In the genomic region with DNA sequence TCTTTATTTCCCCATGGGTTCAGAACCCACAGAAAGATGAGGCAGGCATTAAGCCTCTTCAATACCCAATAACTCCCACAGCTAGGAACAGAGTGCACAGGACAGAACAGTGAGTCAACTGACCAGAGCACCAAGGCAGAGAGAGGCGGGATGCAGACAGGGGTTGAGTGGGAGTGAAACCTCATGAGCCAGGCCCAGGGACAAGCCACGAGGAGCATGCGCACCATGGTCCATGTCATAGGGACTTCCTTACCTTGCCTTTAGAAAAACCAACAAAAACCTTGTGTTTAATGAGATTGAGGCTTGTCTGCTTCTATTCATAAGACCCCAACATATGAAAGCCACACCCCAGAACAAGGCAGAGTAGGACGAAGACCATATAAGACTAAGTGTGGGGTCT, we compare ENCODE assay signal across 27 cellular contexts.
"Had no signal": no experiment of that assay in that cellular context is flagged by ENCODE, and none has a peak within 500 bp of the region (broad histone marks: within the 10 kb centered on the region; RNA-seq: fewer than 3 reads in every experiment).

No MANE protein-coding gene starts in this region.

- H3K9me3 ChIP-seq: colonic mucosa, esophagus squamous epithelium, gastrocnemius medialis, heart right ventricle, left lung, lower lobe of right lung had no signal

- DNase-seq: colonic mucosa; cortex of kidney; effector CD8-positive, alpha-beta T cell; effector memory CD8-positive, alpha-beta T cell; endodermal cell; erythroblast; esophagus squamous epithelium; foreskin fibroblast; foreskin melanocyte; gastrocnemius medialis; glutamatergic neuron; head of caudate nucleus; heart right ventricle; hippocampal formation; left cardiac atrium; left lung; left ventricle myocardium superior; lower lobe of right lung; mesenchymal stem cell; midbrain; naive thymus-derived CD4-positive, alpha-beta T cell had no signal

- H3K27ac Mint-ChIP-seq: dendritic cell treated with granulocyte-macrophage colony-stimulating factor and Interleukin-4, amounts not matched to agents 40 ng/mL and 50 ng/mL, for 4 days; effector memory CD8-positive, alpha-beta T cell; endodermal cell; naive thymus-derived CD4-positive, alpha-beta T cell had no signal

- H3K9me3 Mint-ChIP-seq: endodermal cell had no signal

- FAIRE-seq: endometrium, islet of Langerhans, keratinocyte had no signal

- H3K27me3 Mint-ChIP-seq: dendritic cell treated with granulocyte-macrophage colony-stimulating factor and Interleukin-4, amounts not matched to agents 40 ng/mL and 50 ng/mL, for 4 days; effector memory CD8-positive, alpha-beta T cell; naive thymus-derived CD4-positive, alpha-beta T cell had no signal

- H3K4me3 ChIP-seq: colonic mucosa, esophagus squamous epithelium, gastrocnemius medialis, heart right ventricle, left lung, lower lobe of right lung had no signal

- H3K36me3 Mint-ChIP-seq: naive thymus-derived CD4-positive, alpha-beta T cell had no signal

- H3K4me3 Mint-ChIP-seq: dendritic cell treated with granulocyte-macrophage colony-stimulating factor and Interleukin-4, amounts not matched to agents 40 ng/mL and 50 ng/mL, for 4 days; effector memory CD8-positive, alpha-beta T cell; endodermal cell; naive thymus-derived CD4-positive, alpha-beta T cell had no signal

- ATAC-seq: effector memory CD8-positive, alpha-beta T cell; esophagus mucosa; gastrocnemius medialis; heart right ventricle; left cardiac atrium; left lung; left ventricle myocardium superior; lower lobe of right lung; naive thymus-derived CD4-positive, alpha-beta T cell had no signal

- H3K4me1 ChIP-seq: colonic mucosa, esophagus squamous epithelium, gastrocnemius medialis, heart right ventricle, left lung, lower lobe of right lung had no signal

- H3K27ac ChIP-seq: colonic mucosa, epithelial cell of prostate, esophagus squamous epithelium, gastrocnemius medialis, heart right ventricle, left lung, lower lobe of right lung had no signal

- H3K36me3 ChIP-seq: colonic mucosa, esophagus squamous epithelium, gastrocnemius medialis, heart right ventricle, left lung, lower lobe of right lung had no signal

- H3K4me1 Mint-ChIP-seq: naive thymus-derived CD4-positive, alpha-beta T cell had no signal

- H3K27me3 ChIP-seq: colonic mucosa, esophagus squamous epithelium, gastrocnemius medialis, heart right ventricle, left lung had no signal
